ENCODE assay signal across 16 cellular contexts in the genomic region with DNA sequence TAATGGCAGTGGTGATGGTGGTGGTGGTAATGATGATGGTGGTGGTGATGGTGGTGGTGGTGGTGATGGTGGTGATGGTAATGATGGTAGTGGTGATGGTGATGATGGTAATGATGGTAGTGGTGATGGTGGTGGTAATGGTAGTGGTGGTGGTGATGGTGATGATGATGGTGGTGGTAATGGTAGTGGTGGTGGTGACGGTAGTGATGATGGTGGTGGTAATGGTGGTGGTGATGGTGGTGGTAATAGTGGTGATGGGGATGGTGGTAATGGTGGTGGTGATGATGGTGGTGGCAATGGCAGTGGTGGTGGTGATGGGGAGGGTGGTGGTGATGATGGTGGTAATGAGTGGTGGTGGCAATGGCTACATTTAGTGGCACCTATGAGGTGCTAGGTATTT.
DNase-seq lines count a peak whose midpoint lies in the region; ATAC-seq, FAIRE-seq and TF ChIP-seq lines count a peak whose summit lies in the region.
"Had no signal": no experiment of that assay in that cellular context is flagged by ENCODE, and none has a peak within 500 bp of the region (broad histone marks: within the 10 kb centered on the region; RNA-seq: fewer than 3 reads in every experiment).

No MANE protein-coding gene starts in this region.

- POLR2A ChIA-PET in activated B cell treated with CpG ODN at 0.5 μM for 24 hours (lab: Charles Lee): interaction anchor here (0.9 kb wide), 1 partner anchor 105 kb away, joined by 3 read pairs; no protein-coding TSS in a partner anchor

- no peaks in the 10 kb centered on the region for H3K9me3 Mint-ChIP-seq in activated naive CD4-positive, alpha-beta T cell treated with anti-CD3 and anti-CD28 coated beads, Interleukin-2, amount 50 U/mL, for 24 hours
- no peaks in the 10 kb centered on the region for H3K9me3 Mint-ChIP-seq in activated B cell treated with CpG ODN at 0.5 μM for 24 hours
- H3K9me3 Mint-ChIP-seq in endothelial cell (ENCODE audit: unreplicated experiment): no peaks in the 10 kb centered on the region
- H3K9me3 Mint-ChIP-seq: mesothelial cell of epicardium had no signal

- no peak for DNase-seq in activated naive CD4-positive, alpha-beta T cell treated with anti-CD3 and anti-CD28 coated beads, Interleukin-2, amount 50 U/mL, for 16 hours
- DNase-seq in activated B cell treated with CpG ODN at 0.5 μM for 24 hours: no peak
- no peak for DNase-seq in endothelial cell (ENCODE audit: low spot score)
- no peak for DNase-seq in tibial artery
- no peak for DNase-seq in small intestine
- DNase-seq in omental fat pad (ENCODE audit: low spot score): no peak
- DNase-seq in suprapubic skin (ENCODE audit: low spot score in 2 of 2): no peak
- DNase-seq: colonic mucosa; foreskin fibroblast; NCI-H2029; NCI-H510A treated with DMSO at 0.1 percent for 48 hours; stimulated activated naive CD4-positive, alpha-beta T cell had no signal

- H3K27ac ChIP-seq in tibial artery (peak overlapping the region; percentile 78 to 92), small intestine (ENCODE audit: low read depth in 1 of 2, low read length in 1 of 2) (peak overlapping the region in 1 of 2 donors; percentile 33), suprapubic skin (no peak overlapping the region)
- H3K27ac ChIP-seq: colonic mucosa, neutrophil had no signal

- WGBS in small intestine, 3 donors: 0 to 67% (median 39%) methylated on average over 1 of the region's 1 CpG
- WGBS in suprapubic skin: 0% methylated on average over 1 of the region's 1 CpG

- no peak for TF ChIP-seq EP300 in suprapubic skin (IDR thresholded peaks at IDR 0.05)

- intact Hi-C loops in activated B cell treated with CpG ODN at 0.5 μM for 24 hours (cut with micrococcal nuclease) (no loop called here), tibial artery (cut with DNase I; ENCODE audit: low total_unique reads) (no loop called here)

- CTCF ChIA-PET in activated B cell treated with CpG ODN at 0.5 μM for 24 hours (lab: Charles Lee): no interaction called here

- H3K4me1 ChIP-seq in tibial artery: peaks cover 5 to 91% (median 57%) of the 10 kb centered on the region in 4 donors
- H3K4me1 ChIP-seq in small intestine (ENCODE audit: control insufficient read depth in 2 of 2, insufficient read depth in 1 of 2, low read depth in 1 of 2, low read length in 1 of 2): peaks cover 11 to 20% of the 10 kb centered on the region in 2 donors
- peaks cover 7% of the 10 kb centered on the region for H3K4me1 ChIP-seq in suprapubic skin

- H3K27me3 Mint-ChIP-seq in activated naive CD4-positive, alpha-beta T cell treated with anti-CD3 and anti-CD28 coated beads, Interleukin-2, amount 50 U/mL, for 24 hours: no peaks in the 10 kb centered on the region
- H3K27me3 Mint-ChIP-seq in activated B cell treated with CpG ODN at 0.5 μM for 24 hours (no peaks in the 10 kb centered on the region), endothelial cell (ENCODE audit: unreplicated experiment) (peaks cover 26% of the 10 kb centered on the region)

- H3K36me3 Mint-ChIP-seq in activated naive CD4-positive, alpha-beta T cell treated with anti-CD3 and anti-CD28 coated beads, Interleukin-2, amount 50 U/mL, for 24 hours: peaks cover 5% of the 10 kb centered on the region
- H3K36me3 Mint-ChIP-seq in activated B cell treated with CpG ODN at 0.5 μM for 24 hours (ENCODE audit: low read depth) (peaks cover 3% of the 10 kb centered on the region), endothelial cell (ENCODE audit: low read depth, unreplicated experiment) (peaks cover 24% of the 10 kb centered on the region)
- H3K36me3 Mint-ChIP-seq: mesothelial cell of epicardium had no signal

- H3K27me3 ChIP-seq in tibial artery: no peaks in the 10 kb centered on the region
- H3K27me3 ChIP-seq in small intestine (ENCODE audit: control insufficient read depth in 2 of 2, insufficient read depth in 2 of 2, low read length in 2 of 2): no peaks in the 10 kb centered on the region
- H3K27me3 ChIP-seq in suprapubic skin: no peaks in the 10 kb centered on the region
- H3K27me3 ChIP-seq: colonic mucosa had no signal

- no peak for TF ChIP-seq POLR2A in suprapubic skin (IDR thresholded peaks at IDR 0.05)

- peak overlapping the region; percentile 53 for H3K27ac Mint-ChIP-seq in activated naive CD4-positive, alpha-beta T cell treated with anti-CD3 and anti-CD28 coated beads, Interleukin-2, amount 50 U/mL, for 24 hours
- H3K27ac Mint-ChIP-seq in activated B cell treated with CpG ODN at 0.5 μM for 24 hours (peak overlapping the region; percentile 79), endothelial cell (ENCODE audit: unreplicated experiment) (peak overlapping the region; percentile 6)
- H3K27ac Mint-ChIP-seq: mesothelial cell of epicardium had no signal

- FAIRE-seq in small intestine (lab: Jason Lieb, UNC): no peak
- FAIRE-seq: endothelial cell of umbilical vein had no signal

- ATAC-seq in activated B cell treated with CpG ODN at 0.5 μM for 24 hours (ENCODE audit: low read depth): no peak
- no peak for ATAC-seq in omental fat pad (ENCODE audit: low FRiP score)

- TF ChIP-seq CTCF in activated B cell treated with CpG ODN at 0.5 μM for 24 hours (IDR thresholded peaks at IDR 0.05): no peak
- TF ChIP-seq CTCF in endothelial cell (IDR thresholded peaks at IDR 0.05; ENCODE audit: unreplicated experiment): no peak
- no peak for TF ChIP-seq CTCF in tibial artery (IDR thresholded peaks at IDR 0.05)
- TF ChIP-seq CTCF in omental fat pad (IDR thresholded peaks at IDR 0.05): no peak
- TF ChIP-seq CTCF in suprapubic skin (IDR thresholded peaks at IDR 0.05): no peak

- H3K9me3 ChIP-seq in tibial artery (no peaks in the 10 kb centered on the region), small intestine (ENCODE audit: control insufficient read depth, low read depth) (no peaks in the 10 kb centered on the region), suprapubic skin (no peaks in the 10 kb centered on the region)
- H3K9me3 ChIP-seq: colonic mucosa, neutrophil had no signal

- peaks cover 70% of the 10 kb centered on the region for H3K4me1 Mint-ChIP-seq in activated naive CD4-positive, alpha-beta T cell treated with anti-CD3 and anti-CD28 coated beads, Interleukin-2, amount 50 U/mL, for 24 hours
- H3K4me1 Mint-ChIP-seq in activated B cell treated with CpG ODN at 0.5 μM for 24 hours (peaks cover 93% of the 10 kb centered on the region), endothelial cell (ENCODE audit: unreplicated experiment) (peaks cover 61% of the 10 kb centered on the region)

- H3K4me3 ChIP-seq in tibial artery: no peak overlapping the region
- no peak overlapping the region for H3K4me3 ChIP-seq in small intestine (ENCODE audit: low read depth in 1 of 2, low read length in 2 of 2)
- H3K4me3 ChIP-seq in suprapubic skin: no peak overlapping the region
- H3K4me3 ChIP-seq: colonic mucosa had no signal

- H3K4me3 Mint-ChIP-seq in activated naive CD4-positive, alpha-beta T cell treated with anti-CD3 and anti-CD28 coated beads, Interleukin-2, amount 50 U/mL, for 24 hours: peak overlapping the region; percentile 23
- H3K4me3 Mint-ChIP-seq in activated B cell treated with CpG ODN at 0.5 μM for 24 hours (peak overlapping the region; percentile 26), endothelial cell (ENCODE audit: unreplicated experiment) (peak overlapping the region; percentile 7)
- H3K4me3 Mint-ChIP-seq: mesothelial cell of epicardium had no signal

- H3K36me3 ChIP-seq in tibial artery: no peaks in the 10 kb centered on the region
- H3K36me3 ChIP-seq in small intestine (ENCODE audit: control insufficient read depth in 2 of 2, insufficient read depth in 2 of 2, low read length in 2 of 2): no peaks in the 10 kb centered on the region
- H3K36me3 ChIP-seq in suprapubic skin: no peaks in the 10 kb centered on the region
- H3K36me3 ChIP-seq: colonic mucosa, neutrophil had no signal

Comparison
In these comparisons a context has a peak if more than half of its experiments do, and no peak if none do; other contexts are left out.
1. H3K27ac Mint-ChIP-seq: peak in every context shown above with its lines; median percentile 79 in activated B cell treated with CpG ODN at 0.5 μM for 24 hours; 53 in activated naive CD4-positive, alpha-beta T cell treated with anti-CD3 and anti-CD28 coated beads, Interleukin-2, amount 50 U/mL, for 24 hours; 6 in endothelial cell.